In the genomic region with DNA sequence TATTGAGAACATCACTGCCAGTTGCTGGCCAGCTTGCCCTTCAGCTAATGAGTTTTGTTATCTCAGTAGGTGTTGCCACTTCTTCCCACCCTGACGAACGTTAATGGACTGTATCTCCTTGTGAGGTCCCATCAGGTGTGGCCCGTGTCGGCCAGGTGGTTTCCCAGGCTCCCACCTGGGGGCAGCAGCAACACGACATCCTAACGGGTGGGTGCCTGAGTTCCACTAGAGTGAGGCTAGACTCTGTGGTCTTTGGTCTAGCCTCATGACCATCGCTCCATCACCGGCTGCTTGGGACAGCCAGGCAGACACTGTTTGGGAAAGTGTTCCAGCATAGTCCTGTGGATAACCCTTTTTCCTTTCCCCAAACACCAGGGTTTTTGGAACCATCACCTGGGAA, we compare ENCODE assay signal across 9 cellular contexts. TPM values are rescaled to one million over a fixed set of nuclear protein-coding genes. Genes with fewer than 3 reads are reported as not detected.
DNase-seq lines count a peak whose midpoint lies in the region; FAIRE-seq and TF ChIP-seq lines count a peak whose summit lies in the region.
"Had no signal": no experiment of that assay in that cellular context is flagged by ENCODE, and none has a peak within 500 bp of the region (broad histone marks: within the 10 kb centered on the region; RNA-seq: fewer than 3 reads in every experiment).

No MANE protein-coding gene starts in this region.

- no peak overlapping the region for H4K5ac ChIP-seq in H1 (ENCODE audit: insufficient read length, low read depth, low read length)

- no peak overlapping the region for H2AK5ac ChIP-seq in H1 (ENCODE audit: low read depth, low read length)

- CTCF ChIA-PET in H1 (lab: Charles Lee; ENCODE audit: partially characterized antibody), result interaction anchor here (0.6 to 2.3 kb wide), 3 partner anchors 23 to 343 kb away, joined by 3 to 8 read pairs (median 4); no protein-coding TSS in a partner anchor

- no peak overlapping the region for H3K9ac ChIP-seq in MM.1S (ENCODE audit: low read length)
- H3K9ac ChIP-seq in H1 (replicated peaks in 1 of 4; ENCODE audit: extremely low read depth in 1 of 4, low read depth in 3 of 4, low read length in 3 of 4), result no peak overlapping the region
- peak overlapping the region in 1 of 3 donors; percentile 84 for H3K9ac ChIP-seq in skeletal muscle tissue (ENCODE audit: low read depth in 1 of 3, low read length in 3 of 3)

- H3K79me2 ChIP-seq in MM.1S (ENCODE audit: low read length) (no peaks in the 10 kb centered on the region), H1 (ENCODE audit: control insufficient read depth in 1 of 2, insufficient read depth in 2 of 2, low read length in 2 of 2) (no peaks in the 10 kb centered on the region)

- H3K9me2 ChIP-seq in MM.1S (replicated peaks; ENCODE audit: insufficient read depth, low read length), result no peaks in the 10 kb centered on the region

- H3K4me2 ChIP-seq in MM.1S (ENCODE audit: low read depth, low read length), result peak overlapping the region; percentile 99
- peak overlapping the region; percentile 60 to 79; a peak in 1 of 4 replicates for H3K4me2 ChIP-seq in H1 (ENCODE audit: insufficient read depth in 1 of 2, low read depth in 2 of 2, low read length in 2 of 2)

- H2BK5ac ChIP-seq in H1 (ENCODE audit: low read depth, low read length), result no peak overlapping the region

- H3K36me3 ChIP-seq in MM.1S (replicated peaks; ENCODE audit: insufficient read depth, low read length), result no peaks in the 10 kb centered on the region
- H3K36me3 ChIP-seq in H1 (ENCODE audit: control insufficient read depth in 2 of 4, insufficient read depth in 4 of 4, low read length in 3 of 4), result no peaks in the 10 kb centered on the region
- no peaks in the 10 kb centered on the region for H3K36me3 ChIP-seq in skeletal muscle tissue (ENCODE audit: control insufficient read depth in 3 of 3, insufficient read depth in 3 of 3, low read length in 3 of 3)

- H2AFZ ChIP-seq in MM.1S (ENCODE audit: low read length) (peak overlapping the region; percentile 92), H1 (ENCODE audit: low read length) (no peak overlapping the region)

- no peaks in the 10 kb centered on the region for H3K9me3 ChIP-seq in MM.1S (replicated peaks; ENCODE audit: insufficient read depth, low read length)
- no peaks in the 10 kb centered on the region for H3K9me3 ChIP-seq in H1 (ENCODE audit: insufficient read depth in 2 of 2, low read depth in 1 of 2, low read length in 1 of 2)
- H3K9me3 ChIP-seq in skeletal muscle tissue (ENCODE audit: control insufficient read depth in 3 of 3, low read length in 3 of 3), result no peaks in the 10 kb centered on the region

- peak overlapping the region; percentile 49 for H3K56ac ChIP-seq in H1 (replicated peaks; ENCODE audit: insufficient read length, low read depth, low read length)

- no peak overlapping the region for H2BK20ac ChIP-seq in H1 (ENCODE audit: low read length)

- H3K4ac ChIP-seq in H1 (replicated peaks; ENCODE audit: insufficient read length, low read depth, low read length), result peak overlapping the region; percentile 66

- no peak overlapping the region for H2BK120ac ChIP-seq in H1 (replicated peaks; ENCODE audit: low read depth, low read length)

- TF ChIP-seq RAD21 in H1 (IDR thresholded peaks at IDR 0.05 in 1 of 2, conservative IDR thresholded peaks at IDR 0.05 in 1 of 2; ENCODE audit: low read depth in 2 of 2, low read length in 2 of 2), result peak; percentile 40 to 43

- no peak overlapping the region for H3K14ac ChIP-seq in H1 (ENCODE audit: insufficient read length)

- no peak overlapping the region for H3K27ac ChIP-seq in MM.1S (ENCODE audit: low read length)
- no peak overlapping the region for H3K27ac ChIP-seq in H1 (ENCODE audit: low read depth, low read length)
- H3K27ac ChIP-seq in skeletal muscle tissue (ENCODE audit: low read depth, low read length), result peak overlapping the region; percentile 85
- H3K27ac ChIP-seq: 22Rv1 had no signal

- no peak overlapping the region for H3K23ac ChIP-seq in H1 (ENCODE audit: insufficient read length)

- H3K23me2 ChIP-seq in H1 (ENCODE audit: low read depth, low read length), result peaks cover 6% of the 10 kb centered on the region

- 80% methylated on average over 8 of the region's 8 CpGs; no CpG with 5 or more reads in 1 of the 2 experiments for WGBS in H1 (ENCODE audit: extremely low coverage in 1 of 2, insufficient coverage in 1 of 2, insufficient read length in 1 of 2, insufficient replicate concordance in 2 of 2, low coverage in 1 of 2, low lambda C conversion rate in 2 of 2, missing lambda C conversion rate in 1 of 2), 2 experiments

- peak overlapping the region; percentile 71 for H2BK12ac ChIP-seq in H1 (ENCODE audit: low read depth, low read length)

- H2BK15ac ChIP-seq in H1 (ENCODE audit: low read length), result peak overlapping the region; percentile 72; the same call in 1 of the 2 replicates

- DNase-seq in DMS153 (lab: John Stamatoyannopoulos, UW) (peak; percentile 4), DMS153 treated with DMSO at 0.1 percent for 48 hours (lab: John Stamatoyannopoulos, UW; ENCODE audit: unreplicated experiment) (no peak), MM.1S (no peak), H1 (ENCODE audit: low read depth in 1 of 2, low spot score in 2 of 2) (peak in 1 of 2 experiments; percentile 52), mucosa of gallbladder (ENCODE audit: low spot score) (no peak), kidney tubule cell (ENCODE audit: low spot score) (no peak), NCI-H748 treated with DMSO at 0.1 percent for 48 hours (lab: John Stamatoyannopoulos, UW) (no peak)

- no peaks in the 10 kb centered on the region for H3F3A ChIP-seq in MM.1S (ENCODE audit: insufficient read depth, low read length)

- no peak for TF ChIP-seq POLR2A in H1 (IDR thresholded peaks at IDR 0.05; ENCODE audit: control extremely low read depth in 1 of 2, low read depth in 2 of 2, low read length in 2 of 2)

- peak overlapping the region; percentile 73 for H4K8ac ChIP-seq in H1 (ENCODE audit: extremely low read depth, insufficient read depth, low read length)

- no peak overlapping the region for H3K18ac ChIP-seq in H1 (ENCODE audit: extremely low read depth, low read length)

- no peaks in the 10 kb centered on the region for H3K79me1 ChIP-seq in H1 (ENCODE audit: low read depth, low read length)

- TF ChIP-seq EP300 in H1 (IDR thresholded peaks at IDR 0.05; ENCODE audit: borderline replicate concordance in 1 of 2, low read depth in 2 of 2, low read length in 2 of 2), result no peak

- H3K4me1 ChIP-seq in MM.1S (ENCODE audit: low read length), result no peaks in the 10 kb centered on the region
- H3K4me1 ChIP-seq in H1 (replicated peaks in 1 of 4; ENCODE audit: control insufficient read depth in 3 of 4, insufficient read depth in 4 of 4, low read length in 3 of 4), result peaks cover 0 to 3% (median 0%) of the 10 kb centered on the region in 4 experiments; a peak in 3 of 7 replicates
- H3K4me1 ChIP-seq in skeletal muscle tissue (ENCODE audit: control insufficient read depth in 3 of 3, insufficient read depth in 3 of 3, low read length in 3 of 3), result peaks cover 16 to 24% (median 19%) of the 10 kb centered on the region in 3 donors

- POLR2A ChIA-PET in H1 (lab: Charles Lee; ENCODE audit: partially characterized antibody), result interaction anchor here (0.8 to 1.4 kb wide), 3 partner anchors 44 to 80 kb away, joined by 3 to 4 read pairs (median 3); a partner anchor contains a TSS

- no peaks in the 10 kb centered on the region for H4K20me1 ChIP-seq in MM.1S (ENCODE audit: insufficient read depth, low read length)
- no peaks in the 10 kb centered on the region for H4K20me1 ChIP-seq in H1 (replicated peaks in 1 of 2; ENCODE audit: control insufficient read depth in 1 of 2, insufficient read depth in 2 of 2, low read length in 2 of 2)

- TF ChIP-seq CTCF in MM.1S (IDR thresholded peaks at IDR 0.05; ENCODE audit: low read length) (peak; percentile 22), H1 (IDR thresholded peaks at IDR 0.05; ENCODE audit: control extremely low read depth in 1 of 3, insufficient read depth in 1 of 3, low read depth in 1 of 3, low read length in 3 of 3) (peak in 2 of 3 experiments; percentile 44 to 50; a peak in 2 of 4 replicates)

- peak overlapping the region; percentile 72 for H4K91ac ChIP-seq in H1 (replicated peaks; ENCODE audit: insufficient read length, low read length)

- FAIRE-seq in H1 (lab: Jason Lieb, UNC), result no peak

- H3K4me3 ChIP-seq in MM.1S (ENCODE audit: low read length) (no peak overlapping the region; the same call in 1 of the 2 replicates), H1 (ENCODE audit: extremely low read depth in 1 of 4, insufficient read depth in 2 of 4, low read depth in 3 of 4, low read length in 4 of 4) (peak overlapping the region in 1 of 4 experiments; percentile 76; a peak in 1 of 8 replicates), skeletal muscle tissue (ENCODE audit: low read length in 3 of 3) (peak overlapping the region in 1 of 3 donors; percentile 71)

- H3K27me3 ChIP-seq in MM.1S (replicated peaks; ENCODE audit: insufficient read depth, low read length) (peaks cover 38% of the 10 kb centered on the region), H1 (replicated peaks in 1 of 4; ENCODE audit: control insufficient read depth in 3 of 4, extremely low read depth in 1 of 4, insufficient read depth in 3 of 4, low read length in 3 of 4) (no peaks in the 10 kb centered on the region; a peak in 3 of 7 replicates), skeletal muscle tissue (ENCODE audit: control insufficient read depth in 3 of 3, insufficient read depth in 3 of 3, low read length in 3 of 3) (no peaks in the 10 kb centered on the region)

RNA-seq across cellular contexts. Expression of a gene that starts 45.6 kb away (rescaled TPM):
- 80.8 and 81.1 TPM in 2 replicates for total RNA-seq in H1 (2021; fragmentation: NEBNext Ultra II Directional; extraction: Animal tissue kit (Norgen Biotek cat#: 25700))
- polyA plus RNA-seq in H1 (2011; rRNA removed), result 45.0 and 61.0 TPM in 2 replicates
- polyA plus RNA-seq in H1 (2011; cell fraction: cytosol; rRNA removed), result 55.4 TPM
- 41.0 TPM for polyA plus RNA-seq in H1 (2011; cell fraction: nucleus; rRNA removed)
- 84.6 to 114 TPM (median 102 TPM) in 4 replicates for polyA plus RNA-seq in H1 (2012, experiment 1 of 2)
- polyA plus RNA-seq in H1 (2012, experiment 2 of 2), result 60.3 TPM
- polyA plus RNA-seq in H1 (2013, experiment 1 of 2), result 55.3 TPM
- polyA plus RNA-seq in H1 (2013, experiment 2 of 2), result 56.1 TPM
- polyA minus RNA-seq in H1 (2011; rRNA and poly(A)+ RNA removed), result 62.4 and 70.1 TPM in 2 replicates
- 51.8 TPM for polyA minus RNA-seq in H1 (2011; cell fraction: cytosol; rRNA and poly(A)+ RNA removed)
- 53.0 TPM for polyA minus RNA-seq in H1 (2011; cell fraction: nucleus; rRNA and poly(A)+ RNA removed)
- total RNA-seq in skeletal muscle tissue, result 40.2 TPM
- total RNA-seq in mucosa of gallbladder, result 31.0 TPM

RNA-seq across cellular contexts. Expression of a gene that starts 50.7 kb away (rescaled TPM):
- 91.4 and 93.2 TPM in 2 replicates for total RNA-seq in H1 (2021; fragmentation: NEBNext Ultra II Directional; extraction: Animal tissue kit (Norgen Biotek cat#: 25700))
- polyA plus RNA-seq in H1 (2011; rRNA removed), result 28.5 and 37.7 TPM in 2 replicates
- 20.7 TPM for polyA plus RNA-seq in H1 (2011; cell fraction: cytosol; rRNA removed)
- polyA plus RNA-seq in H1 (2011; cell fraction: nucleus; rRNA removed), result 39.6 TPM
- 48.0 to 73.9 TPM (median 59.4 TPM) in 4 replicates for polyA plus RNA-seq in H1 (2012, experiment 1 of 2)
- 45.2 TPM for polyA plus RNA-seq in H1 (2012, experiment 2 of 2)
- polyA plus RNA-seq in H1 (2013, experiment 1 of 2), result 50.4 TPM
- 49.7 TPM for polyA plus RNA-seq in H1 (2013, experiment 2 of 2)
- polyA minus RNA-seq in H1 (2011; rRNA and poly(A)+ RNA removed), result 54.1 and 54.2 TPM in 2 replicates
- polyA minus RNA-seq in H1 (2011; cell fraction: cytosol; rRNA and poly(A)+ RNA removed), result 41.5 TPM
- 45.1 TPM for polyA minus RNA-seq in H1 (2011; cell fraction: nucleus; rRNA and poly(A)+ RNA removed)
- total RNA-seq in skeletal muscle tissue (17.2 TPM), mucosa of gallbladder (72.9 TPM)
